ENCODE assay signal across 27 cellular contexts in genomic region chr18:36274296-36274695, GRCh38. TPM values are rescaled to one million over a fixed set of nuclear protein-coding genes. Genes with fewer than 3 reads are reported as not detected.
"Had no signal": no experiment of that assay in that cellular context is flagged by ENCODE, and none has a peak within 500 bp of the region (broad histone marks: within the 10 kb centered on the region; RNA-seq: fewer than 3 reads in every experiment).

No MANE protein-coding gene starts in this region.

- H3K4me3 Mint-ChIP-seq: dendritic cell treated with granulocyte-macrophage colony-stimulating factor and Interleukin-4, amounts not matched to agents 40 ng/mL and 50 ng/mL, for 4 days; effector memory CD8-positive, alpha-beta T cell; endodermal cell; mesothelial cell of epicardium; naive B cell; naive thymus-derived CD8-positive, alpha-beta T cell had no signal

- H3K36me3 ChIP-seq: colonic mucosa, heart right ventricle, left lung, lower lobe of right lung had no signal

- H3K4me1 ChIP-seq: colonic mucosa, foreskin keratinocyte, heart right ventricle, left lung, lower lobe of right lung had no signal

- H3K9me3 Mint-ChIP-seq: dendritic cell treated with granulocyte-macrophage colony-stimulating factor and Interleukin-4, amounts not matched to agents 40 ng/mL and 50 ng/mL, for 4 days; effector memory CD8-positive, alpha-beta T cell; endodermal cell; mesothelial cell of epicardium; naive B cell; naive thymus-derived CD8-positive, alpha-beta T cell had no signal

- H3K27ac ChIP-seq: colonic mucosa, epithelial cell of prostate, foreskin keratinocyte, heart right ventricle, left lung, lower lobe of right lung had no signal

- H3K9me3 ChIP-seq: colonic mucosa, heart right ventricle, left lung, lower lobe of right lung, mucosa of descending colon had no signal

- H3K27ac Mint-ChIP-seq: dendritic cell treated with granulocyte-macrophage colony-stimulating factor and Interleukin-4, amounts not matched to agents 40 ng/mL and 50 ng/mL, for 4 days; effector memory CD8-positive, alpha-beta T cell; endodermal cell; mesothelial cell of epicardium; naive B cell; naive thymus-derived CD8-positive, alpha-beta T cell had no signal

- H3K4me3 ChIP-seq: colonic mucosa, heart right ventricle, left lung, lower lobe of right lung, mucosa of descending colon had no signal

- H3K36me3 Mint-ChIP-seq: mesothelial cell of epicardium; naive B cell; naive thymus-derived CD8-positive, alpha-beta T cell had no signal

- ATAC-seq: effector memory CD8-positive, alpha-beta T cell; esophagus mucosa; foreskin keratinocyte; heart right ventricle; left cardiac atrium; left lung; left ventricle myocardium superior; lower lobe of right lung; mucosa of descending colon; naive thymus-derived CD8-positive, alpha-beta T cell had no signal

- FAIRE-seq: endometrium, frontal cortex, islet of Langerhans, keratinocyte had no signal

- H3K4me1 Mint-ChIP-seq: endodermal cell; mesothelial cell of epicardium; naive B cell; naive thymus-derived CD8-positive, alpha-beta T cell had no signal

- DNase-seq: colonic mucosa; cortex of kidney; effector CD8-positive, alpha-beta T cell; effector memory CD8-positive, alpha-beta T cell; endodermal cell; erythroblast; foreskin keratinocyte; glutamatergic neuron; head of caudate nucleus; heart right ventricle; hippocampal formation; left cardiac atrium; left lung; left ventricle myocardium superior; lower lobe of right lung; mesenchymal stem cell; mucosa of descending colon; naive B cell; naive thymus-derived CD8-positive, alpha-beta T cell had no signal

- H3K27me3 ChIP-seq: colonic mucosa had no signal

RNA-seq across cellular contexts. Expression of gene FHOD3, which starts 23.2 kb away (rescaled TPM):
- total RNA-seq: naive thymus-derived CD8-positive, alpha-beta T cell had no signal
- polyA plus RNA-seq: naive thymus-derived CD8-positive, alpha-beta T cell had no signal
